ENCODE assay signal across 7 cellular contexts in genomic region chr22:23838686-23839468, GRCh38. TPM values are rescaled to one million over a fixed set of nuclear protein-coding genes. Genes with fewer than 3 reads are reported as not detected.
DNase-seq lines count a peak whose midpoint lies in the region; ATAC-seq and TF ChIP-seq lines count a peak whose summit lies in the region.

TSS of gene DERL3 (minus strand) at chr22:23839006. CDS start at chr22:23838987, 19 bp downstream.

- H3K27me3 Mint-ChIP-seq in activated B cell treated with CpG ODN at 0.5 μM for 24 hours = no peaks in the 10 kb centered on the region

- ATAC-seq in GM18861 (IDR thresholded peaks at IDR 0.05; ENCODE audit: unreplicated experiment) (peak; percentile 71), HG03095 (IDR thresholded peaks at IDR 0.05; ENCODE audit: unreplicated experiment) (peak; percentile 62), activated B cell treated with CpG ODN at 0.5 μM for 24 hours (ENCODE audit: low read depth) (peak; percentile 82)

- POLR2A ChIA-PET in activated B cell treated with CpG ODN at 0.5 μM for 24 hours (lab: Charles Lee) = interaction anchor here (0.7 to 2.5 kb wide), 17 partner anchors 7 to 122 kb away, joined by 3 to 25 read pairs (median 5); partner anchors contain the start of genes CHCHD10, MIF, MMP11 and SLC2A11

- H3K27ac ChIP-seq in caudate nucleus (ENCODE audit: low read depth, low read length) = no peak within 1 kb of the TSS

- CTCF ChIA-PET in activated B cell treated with CpG ODN at 0.5 μM for 24 hours (lab: Charles Lee) = interaction anchor here (1.1 kb wide), 1 partner anchor 68 kb away, joined by 4 read pairs; no protein-coding TSS in a partner anchor

- H3K9me3 Mint-ChIP-seq in activated B cell treated with CpG ODN at 0.5 μM for 24 hours = no peaks in the 10 kb centered on the region

- TF ChIP-seq CTCF in activated B cell treated with CpG ODN at 0.5 μM for 24 hours (IDR thresholded peaks at IDR 0.05) = no peak

- DNase-seq in NCI-H2196 (lab: John Stamatoyannopoulos, UW; ENCODE audit: unreplicated experiment) (peak; percentile 90), activated B cell treated with CpG ODN at 0.5 μM for 24 hours (peak; percentile 95), caudate nucleus (lab: John Stamatoyannopoulos, UW) (peak; percentile 39 to 97 (median 86)), inferior parietal cortex (ENCODE audit: extremely low spot score) (peak; percentile 94), smooth muscle cell of the brain vasculature (ENCODE audit: low read depth, low spot score) (peak; percentile 91)

- peak within 1 kb of the TSS; percentile 88 for H3K4me3 Mint-ChIP-seq in activated B cell treated with CpG ODN at 0.5 μM for 24 hours

- peaks cover 22% of the 10 kb centered on the region for H3K36me3 Mint-ChIP-seq in activated B cell treated with CpG ODN at 0.5 μM for 24 hours (ENCODE audit: low read depth)

- H3K27ac Mint-ChIP-seq in activated B cell treated with CpG ODN at 0.5 μM for 24 hours = peak within 1 kb of the TSS; percentile 95

- peaks cover 75% of the 10 kb centered on the region for H3K4me1 Mint-ChIP-seq in activated B cell treated with CpG ODN at 0.5 μM for 24 hours

- intact Hi-C loops in activated B cell treated with CpG ODN at 0.5 μM for 24 hours (cut with micrococcal nuclease) = loop anchor here (1.0 to 10.0 kb wide), 10 partner anchors 9 to 694 kb away; partner anchors contain the start of genes MIF, RAB36 and RSPH14

RNA-seq across cellular contexts. Expression of gene DERL3, which starts in this region (rescaled TPM):
- total RNA-seq in activated B cell treated with CpG ODN at 0.5 μM for 24 hours = 15.4 and 18.3 TPM in 2 replicates
